In the genomic region with DNA sequence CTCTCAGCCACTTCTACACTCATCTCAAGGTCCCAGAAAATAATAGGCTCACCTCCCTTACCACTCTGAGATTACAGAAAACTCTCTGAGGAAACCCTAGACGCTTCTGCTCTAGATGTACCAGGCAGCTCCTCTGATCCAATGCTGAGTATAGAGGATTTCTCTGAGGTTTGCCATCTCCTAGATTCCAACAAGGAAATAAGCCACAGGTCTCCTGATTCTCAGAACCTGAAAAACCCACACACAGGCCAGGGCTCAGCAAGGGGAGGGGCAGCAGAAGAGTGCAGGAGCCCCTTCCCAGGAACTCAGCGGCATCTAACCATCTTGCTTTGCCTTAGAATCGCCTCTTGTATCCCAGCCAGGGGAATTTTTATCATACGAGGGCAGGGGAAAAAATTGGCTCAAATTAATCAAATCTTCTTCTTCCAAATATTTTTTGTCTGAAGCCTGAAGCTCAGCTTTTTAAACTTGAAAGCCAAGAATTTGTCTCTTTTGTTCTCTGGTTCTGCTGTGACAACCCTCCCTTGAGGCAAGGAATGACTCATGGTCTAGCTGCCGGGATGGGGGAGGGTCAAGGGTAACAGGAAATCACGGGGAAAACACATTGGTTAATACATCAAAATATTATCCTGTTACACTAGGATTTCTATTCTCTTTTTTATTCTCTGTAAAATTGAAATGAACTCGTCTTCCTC, we compare ENCODE assay signal across 8 cellular contexts. TPM values are rescaled to one million over a fixed set of nuclear protein-coding genes. Genes with fewer than 3 reads are reported as not detected.
DNase-seq lines count a peak whose midpoint lies in the region; ATAC-seq, FAIRE-seq and TF ChIP-seq lines count a peak whose summit lies in the region.

No MANE protein-coding gene starts in this region.

- DNase-seq in ELF-1 (ENCODE audit: low read depth, low spot score), result peak; percentile 80
- peak; percentile 55 for DNase-seq in RCC 7860 (ENCODE audit: low spot score)
- peak; percentile 77 to 92 for DNase-seq in dermis microvascular lymphatic vessel endothelial cell (ENCODE audit: low read depth in 2 of 2)
- peak; percentile 87 for DNase-seq in mesendoderm
- DNase-seq in aorta, result peak in 1 of 2 donors; percentile 75
- no peak for DNase-seq in activated CD8-positive, alpha-beta memory T cell treated with anti-CD3 and anti-CD28 coated beads, Interleukin-2, amount 50 U/mL, for 4 hours

- H2AK5ac ChIP-seq in mesendoderm (ENCODE audit: low read length), result no peak overlapping the region

- no peak overlapping the region for H3K23ac ChIP-seq in mesendoderm (ENCODE audit: low read length)

- no peak overlapping the region for H3K9ac ChIP-seq in mesendoderm (ENCODE audit: low read length)

- CTCF ChIA-PET in HEK293 (lab: Yijun Ruan, JAX), result interaction anchor here (0.5 to 0.7 kb wide), 2 partner anchors 17 to 33 kb away, joined by 3 to 5 read pairs; no protein-coding TSS in a partner anchor

- no peaks in the 10 kb centered on the region for H3K36me3 ChIP-seq in HEK293 (ENCODE audit: control insufficient read depth in 2 of 2, insufficient read depth in 1 of 2, low read length in 2 of 2)
- no peaks in the 10 kb centered on the region for H3K36me3 ChIP-seq in mesendoderm (ENCODE audit: control insufficient read depth, insufficient read depth, low read length)
- no peaks in the 10 kb centered on the region for H3K36me3 ChIP-seq in aorta (ENCODE audit: control insufficient read depth in 1 of 2, insufficient read depth in 2 of 2, low read length in 1 of 2)

- WGBS in mesendoderm (ENCODE audit: extremely low coverage, insufficient coverage, low lambda C conversion rate), result no CpG with 5 or more reads among the region's 7 CpGs
- WGBS in aorta, 2 donors, result 5 to 16% methylated on average over 7 of the region's 7 CpGs

- H3K18ac ChIP-seq in mesendoderm (ENCODE audit: low read length), result peak overlapping the region; percentile 99

- peak; percentile 88 for ATAC-seq in aorta (ENCODE audit: low FRiP score)
- no peak for ATAC-seq in GM21576 (IDR thresholded peaks at IDR 0.05; ENCODE audit: unreplicated experiment)

- no peaks in the 10 kb centered on the region for H3K79me1 ChIP-seq in mesendoderm (ENCODE audit: low read length)

- peak overlapping the region; percentile 78 for H2BK120ac ChIP-seq in mesendoderm (ENCODE audit: low read depth, low read length)

- H3K56ac ChIP-seq in mesendoderm (ENCODE audit: low read length), result peak overlapping the region; percentile 51

- no peak overlapping the region; the same call in 1 of the 2 replicates for H3K4me3 ChIP-seq in HEK293 (ENCODE audit: low read depth, low read length)
- no peak overlapping the region for H3K4me3 ChIP-seq in mesendoderm (ENCODE audit: low read length)
- no peak overlapping the region for H3K4me3 ChIP-seq in aorta (ENCODE audit: low read length in 2 of 2)

- H3K4me2 ChIP-seq in mesendoderm (ENCODE audit: low read length), result no peak overlapping the region

- H3K4me1 ChIP-seq in HEK293 (ENCODE audit: control insufficient read depth, insufficient read depth, low read length), result no peaks in the 10 kb centered on the region
- H3K4me1 ChIP-seq in mesendoderm (ENCODE audit: control insufficient read depth, low read depth, low read length), result peaks cover 5% of the 10 kb centered on the region
- H3K4me1 ChIP-seq in aorta (ENCODE audit: control insufficient read depth in 1 of 2, insufficient read depth in 2 of 2, low read length in 2 of 2), result peaks cover 2 to 16% of the 10 kb centered on the region in 2 donors

- POLR2A ChIA-PET in HEK293 (lab: Yijun Ruan, JAX), result no interaction called here

- H3K9me3 ChIP-seq in HEK293 (ENCODE audit: control insufficient read depth, insufficient read depth, low read depth, low read length) (no peaks in the 10 kb centered on the region), aorta (ENCODE audit: control insufficient read depth, low read length) (no peaks in the 10 kb centered on the region)

- H4K5ac ChIP-seq in mesendoderm (ENCODE audit: low read length), result no peak overlapping the region

- intact Hi-C loops in aorta (cut with DNase I), result loop anchor here in 1 of 2 donors (10.0 kb wide), 1 partner anchor 102 kb away; a partner anchor contains a TSS

- H3K27ac ChIP-seq in HEK293 (ENCODE audit: extremely low read depth, low read depth, low read length), result no peak overlapping the region
- H3K27ac ChIP-seq in mesendoderm (ENCODE audit: low read depth, low read length), result peak overlapping the region; percentile 72
- H3K27ac ChIP-seq in aorta (ENCODE audit: low read depth in 1 of 2, low read length in 2 of 2), result peak overlapping the region in 1 of 2 donors; percentile 30

- FAIRE-seq in RCC 7860 (lab: Jason Lieb, UNC), result peak; percentile 80

- peak overlapping the region; percentile 78 for H2BK15ac ChIP-seq in mesendoderm (replicated peaks; ENCODE audit: low read depth)

- peak overlapping the region; percentile 59 for H3K4ac ChIP-seq in mesendoderm (ENCODE audit: low read depth, low read length)

- no peak overlapping the region for H4K8ac ChIP-seq in mesendoderm (ENCODE audit: low read depth, low read length)

- H3K27me3 ChIP-seq in mesendoderm (ENCODE audit: insufficient read depth, low read length, poor library complexity) (no peaks in the 10 kb centered on the region), aorta (ENCODE audit: control insufficient read depth in 1 of 2, insufficient read depth in 2 of 2, low read length in 1 of 2) (no peaks in the 10 kb centered on the region)

- H2BK5ac ChIP-seq in mesendoderm (ENCODE audit: low read length), result peak overlapping the region; percentile 65

- no peak for TF ChIP-seq CTCF in HEK293 (tag by site-specific recombination; IDR thresholded peaks at IDR 0.05)

- no peaks in the 10 kb centered on the region for H3K79me2 ChIP-seq in mesendoderm (ENCODE audit: control insufficient read depth, insufficient read depth, low read length)

TF ChIP-seq in HEK293, 187 proteins besides CTCF, POLR2A, EP300 and RAD21 (continues in another document):
- TF ChIP-seq ZNF792 (tag by site-specific recombination; IDR thresholded peaks at IDR 0.05), result no peak
- peak; percentile 42 for TF ChIP-seq SETDB1 (IDR thresholded peaks at IDR 0.05; ENCODE audit: insufficient read length, low read length)
- TF ChIP-seq, protein P1, sequence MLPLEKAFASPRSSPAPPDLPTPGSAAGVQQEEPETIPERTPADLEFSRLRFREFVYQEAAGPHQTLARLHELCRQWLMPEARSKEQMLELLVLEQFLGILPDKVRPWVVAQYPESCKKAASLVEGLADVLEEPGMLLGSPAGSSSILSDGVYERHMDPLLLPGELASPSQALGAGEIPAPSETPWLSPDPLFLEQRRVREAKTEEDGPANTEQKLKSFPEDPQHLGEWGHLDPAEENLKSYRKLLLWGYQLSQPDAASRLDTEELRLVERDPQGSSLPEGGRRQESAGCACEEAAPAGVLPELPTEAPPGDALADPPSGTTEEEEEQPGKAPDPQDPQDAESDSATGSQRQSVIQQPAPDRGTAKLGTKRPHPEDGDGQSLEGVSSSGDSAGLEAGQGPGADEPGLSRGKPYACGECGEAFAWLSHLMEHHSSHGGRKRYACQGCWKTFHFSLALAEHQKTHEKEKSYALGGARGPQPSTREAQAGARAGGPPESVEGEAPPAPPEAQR (tag by site-specific recombination; IDR thresholded peaks at IDR 0.05), result no peak
- TF ChIP-seq, protein P2, sequence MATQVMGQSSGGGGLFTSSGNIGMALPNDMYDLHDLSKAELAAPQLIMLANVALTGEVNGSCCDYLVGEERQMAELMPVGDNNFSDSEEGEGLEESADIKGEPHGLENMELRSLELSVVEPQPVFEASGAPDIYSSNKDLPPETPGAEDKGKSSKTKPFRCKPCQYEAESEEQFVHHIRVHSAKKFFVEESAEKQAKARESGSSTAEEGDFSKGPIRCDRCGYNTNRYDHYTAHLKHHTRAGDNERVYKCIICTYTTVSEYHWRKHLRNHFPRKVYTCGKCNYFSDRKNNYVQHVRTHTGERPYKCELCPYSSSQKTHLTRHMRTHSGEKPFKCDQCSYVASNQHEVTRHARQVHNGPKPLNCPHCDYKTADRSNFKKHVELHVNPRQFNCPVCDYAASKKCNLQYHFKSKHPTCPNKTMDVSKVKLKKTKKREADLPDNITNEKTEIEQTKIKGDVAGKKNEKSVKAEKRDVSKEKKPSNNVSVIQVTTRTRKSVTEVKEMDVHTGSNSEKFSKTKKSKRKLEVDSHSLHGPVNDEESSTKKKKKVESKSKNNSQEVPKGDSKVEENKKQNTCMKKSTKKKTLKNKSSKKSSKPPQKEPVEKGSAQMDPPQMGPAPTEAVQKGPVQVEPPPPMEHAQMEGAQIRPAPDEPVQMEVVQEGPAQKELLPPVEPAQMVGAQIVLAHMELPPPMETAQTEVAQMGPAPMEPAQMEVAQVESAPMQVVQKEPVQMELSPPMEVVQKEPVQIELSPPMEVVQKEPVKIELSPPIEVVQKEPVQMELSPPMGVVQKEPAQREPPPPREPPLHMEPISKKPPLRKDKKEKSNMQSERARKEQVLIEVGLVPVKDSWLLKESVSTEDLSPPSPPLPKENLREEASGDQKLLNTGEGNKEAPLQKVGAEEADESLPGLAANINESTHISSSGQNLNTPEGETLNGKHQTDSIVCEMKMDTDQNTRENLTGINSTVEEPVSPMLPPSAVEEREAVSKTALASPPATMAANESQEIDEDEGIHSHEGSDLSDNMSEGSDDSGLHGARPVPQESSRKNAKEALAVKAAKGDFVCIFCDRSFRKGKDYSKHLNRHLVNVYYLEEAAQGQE (tag by site-specific recombination; IDR thresholded peaks at IDR 0.05), result no peak
- TF ChIP-seq ZNF112 (tag by site-specific recombination; IDR thresholded peaks at IDR 0.05), result no peak
- TF ChIP-seq MZF1 (tag by site-specific recombination; IDR thresholded peaks at IDR 0.05; ENCODE audit: borderline replicate concordance), result no peak
- 0 out of 2 replicates have a peak, but pooled peaks have one; percentile 11 for TF ChIP-seq SP7 (tag by site-specific recombination; IDR thresholded peaks at IDR 0.05)

RNA-seq across cellular contexts. Expression of a gene that starts 30.8 kb away (rescaled TPM):
- total RNA-seq in dermis microvascular lymphatic vessel endothelial cell (6.2 and 9.1 TPM in 2 replicates), aorta (10 to 100 TPM; 16.1 to 18.4 TPM)
- polyA plus RNA-seq in mesendoderm (2013, experiment 1 of 2), result 7.8 TPM
- 7.5 TPM for polyA plus RNA-seq in mesendoderm (2013, experiment 2 of 2)
- 10 to 100 TPM in 1 of 2 donors, 1 to 10 TPM in 1; 6.8 to 15.1 TPM for polyA plus RNA-seq in aorta
